ENCODE assay signal across 28 cellular contexts in the genomic region with DNA sequence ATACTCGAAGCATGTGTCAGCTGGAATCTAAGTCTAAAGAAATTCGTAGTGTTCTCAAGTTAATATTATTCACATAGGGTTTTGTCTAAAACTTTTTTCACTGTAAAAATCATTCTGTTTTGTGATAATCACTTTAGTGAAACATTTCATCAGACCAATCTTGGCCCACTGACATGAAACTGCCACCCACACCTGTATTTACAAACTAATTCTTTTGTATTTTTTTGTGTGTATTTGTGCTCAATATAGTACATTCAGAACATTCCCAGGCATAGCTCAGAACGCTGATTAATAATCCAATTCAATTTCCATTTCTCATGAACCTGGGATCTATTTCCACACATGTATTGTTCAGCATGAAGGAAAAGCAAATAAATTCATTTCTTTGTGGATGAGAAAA.
"Had no signal": no experiment of that assay in that cellular context is flagged by ENCODE, and none has a peak within 500 bp of the region (broad histone marks: within the 10 kb centered on the region; RNA-seq: fewer than 3 reads in every experiment).

No MANE protein-coding gene starts in this region.

- ATAC-seq: heart right ventricle; left cardiac atrium; left lobe of liver; lower lobe of right lung; natural killer cell; right cardiac atrium; sciatic nerve; stimulated activated naive B cell treated with anti-CD40 and anti-IgM and Interleukin-4, amounts not matched to agents 10 μg/mL and 1 μg/mL and 100 μg/mL, for 72 hours; stimulated activated naive CD8-positive, alpha-beta T cell treated with anti-CD3 and anti-CD28 coated beads, Interleukin-15, Interleukin-2, amounts not matched to agents 100 U/mL and 50 U/mL, for 24 hours had no signal

- H3K9me3 ChIP-seq: lower lobe of right lung, stomach, testis, thyroid gland, transverse colon, upper lobe of left lung, vagina had no signal

- H2AFZ ChIP-seq: hepatocyte, neural progenitor cell had no signal

- H3K4me3 ChIP-seq: heart right ventricle, hepatocyte, lower lobe of right lung, neural progenitor cell, skin epidermis, stomach, testis, thyroid gland, transverse colon, upper lobe of left lung, vagina had no signal

- H3K27ac ChIP-seq: heart right ventricle, hepatocyte, lower lobe of right lung, neural progenitor cell, skin epidermis, stomach, testis, thyroid gland, transverse colon, upper lobe of left lung, vagina had no signal

- DNase-seq: heart right ventricle; kidney glomerular epithelial cell; left cardiac atrium; lower lobe of right lung; mammary epithelial cell; mesenchymal stem cell; natural killer cell; nephron progenitor cell; nucleus accumbens; retina; right cardiac atrium; stimulated activated CD4-positive, alpha-beta T cell treated with anti-CD3 and anti-CD28 coated beads, Interleukin-12 subunit alpha, Interleukin-12 subunit beta, amount 100 ng/mL, for 4 hours; stimulated activated CD4-positive, alpha-beta T cell treated with anti-CD3 and anti-CD28 coated beads, Interleukin-15, amount 100 ng/mL, for 24 hours; stimulated activated CD4-positive, alpha-beta T cell treated with anti-CD3 and anti-CD28 coated beads, Interleukin-2, amount 100 ng/mL, for 24 hours; stimulated activated CD4-positive, alpha-beta T cell treated with anti-CD3 and anti-CD28 coated beads, Interleukin-4, amount 100 ng/mL, for 1 hour; stimulated activated naive B cell treated with anti-CD40 and anti-IgM and Interleukin-4, amounts not matched to agents 10 μg/mL and 1 μg/mL and 100 μg/mL, for 72 hours; stimulated activated naive CD8-positive, alpha-beta T cell treated with anti-CD3 and anti-CD28 coated beads, Interleukin-15, Interleukin-2, amounts not matched to agents 100 U/mL and 50 U/mL, for 24 hours; stomach; testis; thyroid gland; transverse colon; upper lobe of left lung had no signal

- H3K4me1 ChIP-seq: heart right ventricle, lower lobe of right lung, neural progenitor cell, stomach, testis, thyroid gland, transverse colon, upper lobe of left lung, vagina had no signal

- H3K27me3 ChIP-seq: heart right ventricle, hepatocyte, neural progenitor cell, stomach, testis, thyroid gland, transverse colon, upper lobe of left lung, vagina had no signal

- H3K36me3 ChIP-seq: heart right ventricle, lower lobe of right lung, neural progenitor cell, stomach, thyroid gland, transverse colon, upper lobe of left lung, vagina had no signal

- H3K79me2 ChIP-seq: hepatocyte had no signal

- H3K4me2 ChIP-seq: hepatocyte, neural progenitor cell had no signal
